29 cellular contexts compared by ENCODE assay signal in the genomic region with DNA sequence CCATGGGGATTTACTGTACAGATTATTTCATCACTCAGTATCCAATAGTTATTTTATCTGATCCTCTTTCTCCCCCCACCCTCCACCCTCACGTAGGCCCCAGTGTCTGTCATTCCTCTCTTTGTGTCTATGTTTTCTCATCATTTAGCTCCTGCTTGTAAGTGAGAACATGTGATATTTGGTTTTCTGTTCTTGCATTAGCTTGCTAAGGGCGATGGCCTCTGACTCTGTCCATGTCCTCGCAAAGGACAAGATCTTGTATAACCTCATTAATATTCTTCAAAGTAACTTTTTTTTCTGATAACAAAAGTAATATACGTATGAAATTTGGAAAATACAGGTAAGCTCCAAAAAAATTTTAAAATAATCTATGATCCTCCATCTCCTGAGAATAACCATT.
"Had no signal": no experiment of that assay in that cellular context is flagged by ENCODE, and none has a peak within 500 bp of the region (broad histone marks: within the 10 kb centered on the region; RNA-seq: fewer than 3 reads in every experiment).

No MANE protein-coding gene starts in this region.

- ATAC-seq: activated naive CD4-positive, alpha-beta T cell treated with anti-CD3 and anti-CD28 coated beads, Interleukin-2, amount 50 U/mL, for 72 hours; activated naive CD8-positive, alpha-beta T cell treated with anti-CD3 and anti-CD28 coated beads, Interleukin-2, amount 50 U/mL, for 24 hours; activated T-cell treated with anti-CD3 and anti-CD28 coated beads, Interleukin-2, amount 50 U/mL, for 4 hours; activated T-cell treated with anti-CD3 and anti-CD28 coated beads, Interleukin-2, amount 50 U/mL, for 72 hours; activated T-helper 17 cell treated with anti-CD3 and anti-CD28 coated beads, Interleukin-2, amount 50 U/mL, for 72 hours; body of pancreas had no signal

- DNase-seq: activated effector memory CD4-positive, alpha-beta T cell treated with anti-CD3 and anti-CD28 coated beads, Interleukin-2, amount 50 U/mL, for 16 hours; activated effector memory CD4-positive, alpha-beta T cell treated with Interleukin-2 at 50 U/mL for 16 hours; activated gamma-delta T cell; activated gamma-delta T cell treated with Interleukin-2 at 50 U/mL for 16 hours; activated naive CD4-positive, alpha-beta T cell; activated naive CD4-positive, alpha-beta T cell treated with anti-CD3 and anti-CD28 coated beads for 36 hours; activated naive CD4-positive, alpha-beta T cell treated with anti-CD3 and anti-CD28 coated beads, Interleukin-2, amount 10 ng/mL, durations not matched to agents 7 days and 5 days; activated naive CD4-positive, alpha-beta T cell treated with anti-CD3 and anti-CD28 coated beads, Interleukin-2, amount 50 U/mL, for 16 hours; activated naive CD4-positive, alpha-beta T cell treated with Interleukin-2 at 50 U/mL for 16 hours; activated naive CD8-positive, alpha-beta T cell treated with anti-CD3 and anti-CD28 coated beads for 36 hours; activated naive CD8-positive, alpha-beta T cell treated with anti-CD3 and anti-CD28 coated beads, Interleukin-2, amount 10 ng/mL, durations not matched to agents 7 days and 5 days; activated naive CD8-positive, alpha-beta T cell treated with anti-CD3 and anti-CD28 coated beads, Interleukin-2, amount 50 U/mL, for 24 hours; activated T-cell treated with anti-CD3 and anti-CD28 coated beads, Interleukin-2, amount 50 U/mL, for 1 hour; activated T-cell treated with anti-CD3 and anti-CD28 coated beads, Interleukin-2, amount 50 U/mL, for 24 hours; activated T-cell treated with anti-CD3 and anti-CD28 coated beads, Interleukin-2, amount 50 U/mL, for 4 hours; activated T-cell treated with anti-CD3 and anti-CD28 coated beads, Interleukin-2, amount 50 U/mL, for 48 hours; activated T-cell treated with anti-CD3 and anti-CD28 coated beads, Interleukin-2, amount 50 U/mL, for 72 hours; adrenal gland; amniotic stem cell; amygdala; anterior cingulate cortex; aorta; body of pancreas; brain microvascular endothelial cell; caudate nucleus; central memory CD4-positive, alpha-beta T cell; cerebellar nuclear complex had no signal
